ENCODE assay signal across 10 cellular contexts in the genomic region with DNA sequence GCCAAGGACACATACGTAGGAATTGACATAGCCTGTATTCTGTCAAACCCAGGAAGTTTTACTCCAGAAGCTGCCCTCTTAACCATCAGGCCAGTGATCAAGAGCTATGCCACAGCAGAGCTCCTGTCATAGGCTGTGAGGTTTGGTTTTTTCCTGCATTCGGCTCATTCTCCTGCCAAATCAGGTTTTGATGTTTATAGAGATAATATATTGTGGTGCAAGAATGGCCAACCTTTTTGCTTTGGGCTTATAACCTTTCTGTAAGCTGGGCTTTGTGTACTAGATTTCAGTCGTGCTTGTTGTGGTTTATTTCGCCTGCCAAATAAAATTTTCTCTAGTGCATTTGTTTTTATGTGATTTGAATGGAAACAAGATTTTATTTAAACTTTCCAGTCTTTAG. TPM values are rescaled to one million over a fixed set of nuclear protein-coding genes. Genes with fewer than 3 reads are reported as not detected.
DNase-seq lines count a peak whose midpoint lies in the region; ATAC-seq and TF ChIP-seq lines count a peak whose summit lies in the region.
"Had no signal": no experiment of that assay in that cellular context is flagged by ENCODE, and none has a peak within 500 bp of the region (broad histone marks: within the 10 kb centered on the region; RNA-seq: fewer than 3 reads in every experiment).

No MANE protein-coding gene starts in this region.

- no peaks in the 10 kb centered on the region for H3F3A ChIP-seq in Loucy (ENCODE audit: low read depth)

- no peak for DNase-seq in AG10803 (ENCODE audit: low read depth)
- DNase-seq in HAP-1 (ENCODE audit: low spot score in 2 of 2) = no peak
- DNase-seq in foreskin keratinocyte = no peak
- no peak for DNase-seq in endodermal cell
- DNase-seq in midbrain (lab: John Stamatoyannopoulos, UW) = no peak
- DNase-seq: islet precursor cell, NCI-H2029 treated with DMSO at 0.1 percent for 48 hours had no signal

- peaks cover 17% of the 10 kb centered on the region for H3K9me3 ChIP-seq in Loucy (ENCODE audit: insufficient read depth, low read depth, low read length)
- peaks cover 11% of the 10 kb centered on the region for H3K9me3 ChIP-seq in HAP-1
- H3K9me3 ChIP-seq in endodermal cell (ENCODE audit: control insufficient read depth, low read length) = peaks cover 19% of the 10 kb centered on the region

- TF ChIP-seq CTCF in AG10803 (conservative IDR thresholded peaks at IDR 0.05; ENCODE audit: low read length) (no peak), Loucy (conservative IDR thresholded peaks at IDR 0.05; ENCODE audit: low read length) (no peak), nephron (IDR thresholded peaks at IDR 0.05; ENCODE audit: unreplicated experiment in 3 of 3) (no peak), foreskin keratinocyte (conservative IDR thresholded peaks at IDR 0.05) (no peak), endodermal cell (conservative IDR thresholded peaks at IDR 0.05) (no peak)

- no peak overlapping the region for H2AFZ ChIP-seq in Loucy (ENCODE audit: low read length)

- peaks cover 63% of the 10 kb centered on the region for H4K20me1 ChIP-seq in Loucy (ENCODE audit: insufficient read depth, low read length, poor library complexity, severe bottlenecking)

- peak overlapping the region; percentile 97 for H3K4me2 ChIP-seq in Loucy (ENCODE audit: low read depth, low read length, poor library complexity, severe bottlenecking)

- H3K4me1 ChIP-seq in Loucy (ENCODE audit: insufficient read depth, low read length, poor library complexity, severe bottlenecking) (peaks cover 38% of the 10 kb centered on the region), HAP-1 (peaks cover 10% of the 10 kb centered on the region), foreskin keratinocyte (no peaks in the 10 kb centered on the region), endodermal cell (ENCODE audit: control insufficient read depth, insufficient read depth, low read length) (no peaks in the 10 kb centered on the region)

- peaks cover 5% of the 10 kb centered on the region for H3K27me3 Mint-ChIP-seq in nephron (ENCODE audit: low read depth)
- peaks cover 8% of the 10 kb centered on the region for H3K27me3 Mint-ChIP-seq in endodermal cell (ENCODE audit: insufficient read depth)

- H3K36me3 Mint-ChIP-seq in nephron (ENCODE audit: low read depth) (peaks cover 62% of the 10 kb centered on the region), endodermal cell (ENCODE audit: low read depth) (peaks cover 25% of the 10 kb centered on the region)

- H3K9ac ChIP-seq in Loucy (ENCODE audit: low read depth, low read length, poor library complexity, severe bottlenecking) (peak overlapping the region; percentile 26), endodermal cell (ENCODE audit: extremely low read depth, low read length, poor library complexity, severe bottlenecking) (no peak overlapping the region)

- peaks cover 68% of the 10 kb centered on the region for H3K79me2 ChIP-seq in Loucy (ENCODE audit: insufficient read depth, low read length)

- H3K4me1 Mint-ChIP-seq in nephron (peaks cover 49% of the 10 kb centered on the region), endodermal cell (peaks cover 31% of the 10 kb centered on the region)

- ATAC-seq in foreskin keratinocyte = no peak

- WGBS in endodermal cell (ENCODE audit: insufficient coverage in 1 of 2, insufficient read length in 1 of 2), 2 experiments = 92 to 100% methylated on average over 2 to 4 of the region's 4 CpGs

- in situ Hi-C loops in HAP-1 (cut with MboI; ENCODE audit: low sequenced_read_pairs) = loop anchor here (10.0 kb wide), 1 partner anchor 249 kb away; a partner anchor contains a TSS

- H3K9me3 Mint-ChIP-seq in nephron = peaks cover 21% of the 10 kb centered on the region
- peaks cover 23% of the 10 kb centered on the region for H3K9me3 Mint-ChIP-seq in endodermal cell

- H3K27ac Mint-ChIP-seq in nephron = no peak overlapping the region
- H3K27ac Mint-ChIP-seq in endodermal cell = no peak overlapping the region

- H3K4me3 ChIP-seq in AG10803 (ENCODE audit: low read length) (peak overlapping the region; percentile 87; the same call in 1 of the 2 replicates), Loucy (ENCODE audit: low read length, poor library complexity, severe bottlenecking) (peak overlapping the region; percentile 96), HAP-1 (no peak overlapping the region), endodermal cell (ENCODE audit: low read length) (no peak overlapping the region)

- H3K27ac ChIP-seq in cingulate gyrus (ENCODE audit: low read depth, low read length) (peak overlapping the region; percentile 85), foreskin keratinocyte (no peak overlapping the region), endodermal cell (ENCODE audit: low read depth, low read length) (no peak overlapping the region)

- no peaks in the 10 kb centered on the region for H3K9me2 ChIP-seq in Loucy (replicated peaks; ENCODE audit: low read depth, low read length)

- H3K36me3 ChIP-seq in Loucy (ENCODE audit: insufficient read depth, low read length) = peaks cover 8% of the 10 kb centered on the region
- peaks cover 11% of the 10 kb centered on the region; the same call in 1 of the 2 replicates for H3K36me3 ChIP-seq in HAP-1 (replicated peaks)
- peaks cover 4% of the 10 kb centered on the region for H3K36me3 ChIP-seq in endodermal cell (ENCODE audit: control insufficient read depth, insufficient read depth, low read length)

- H3K4me3 Mint-ChIP-seq in nephron = peak overlapping the region; percentile 92 to 94 (median 92)
- H3K4me3 Mint-ChIP-seq in endodermal cell = no peak overlapping the region

- H3K27me3 ChIP-seq in Loucy (ENCODE audit: insufficient read depth, low read length, poor library complexity, severe bottlenecking) (peaks cover 16% of the 10 kb centered on the region), HAP-1 (ENCODE audit: low read depth) (no peaks in the 10 kb centered on the region), foreskin keratinocyte (no peaks in the 10 kb centered on the region), endodermal cell (ENCODE audit: control insufficient read depth, insufficient read depth, low read length, poor library complexity, severe bottlenecking) (no peaks in the 10 kb centered on the region)

RNA-seq across cellular contexts. Expression of a gene that starts 2.4 kb away (rescaled TPM):
- total RNA-seq in foreskin keratinocyte = 11.1 and 12.3 TPM in 2 replicates
- 5.3 and 6.0 TPM in 2 replicates for polyA plus RNA-seq in foreskin keratinocyte
- total RNA-seq in endodermal cell = 10 to 100 TPM; 31.8 to 34.4 TPM
- polyA plus RNA-seq in endodermal cell (2013, experiment 1 of 2) = 50.2 TPM
- polyA plus RNA-seq in endodermal cell (2013, experiment 2 of 2) = 42.0 TPM

Comparison
In these comparisons a context has a peak if more than half of its experiments do, and no peak if none do; other contexts are left out.
1. H3K4me3 ChIP-seq: peak in AG10803 (single experiment) and Loucy (single experiment); none in HAP-1 (single experiment) and endodermal cell (single experiment).